In the genomic region with DNA sequence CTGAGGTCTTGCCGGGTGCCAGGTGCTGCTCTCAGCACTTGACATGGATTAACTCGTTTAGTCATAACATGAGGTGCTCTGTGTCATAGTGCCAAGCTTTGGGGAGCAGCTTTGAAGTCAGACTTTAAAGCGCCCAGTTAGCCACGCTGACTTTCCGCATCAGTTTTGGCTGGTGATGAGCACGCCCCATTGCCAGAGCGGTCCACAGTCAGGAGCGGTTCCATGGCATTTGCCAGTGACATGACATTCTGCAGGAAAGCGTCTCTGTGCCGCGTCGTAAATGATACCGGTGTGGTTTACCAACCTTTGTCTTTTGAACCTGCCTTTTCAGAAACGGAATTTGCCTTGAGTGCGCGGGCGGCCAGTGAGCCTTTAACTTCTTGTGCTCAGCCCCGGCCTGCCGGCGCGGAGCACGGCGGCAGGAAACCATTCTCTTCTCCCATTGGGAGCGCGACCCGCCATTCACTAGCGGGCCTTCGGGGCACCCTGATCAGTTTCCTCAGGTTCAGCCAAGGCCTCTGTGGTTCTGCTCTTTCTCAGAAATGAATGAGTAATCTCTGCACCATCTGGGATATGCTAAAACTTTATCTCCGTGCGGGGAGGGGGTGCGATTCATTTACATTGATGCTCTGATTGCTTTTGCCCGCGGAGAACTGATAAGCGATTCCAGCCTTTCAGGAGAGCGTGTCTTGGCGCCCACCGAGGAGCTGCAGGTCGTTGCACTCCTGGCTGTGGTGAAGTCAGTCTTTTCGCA, we compare ENCODE assay signal across 8 cellular contexts. TPM values are rescaled to one million over a fixed set of nuclear protein-coding genes. Genes with fewer than 3 reads are reported as not detected.
DNase-seq lines count a peak whose midpoint lies in the region; ATAC-seq lines count a peak whose summit lies in the region.

No MANE protein-coding gene starts in this region.

- DNase-seq in G401 (ENCODE audit: low spot score), result peak; percentile 7
- DNase-seq in HK-2 (ENCODE audit: unreplicated experiment), result peak; percentile 88
- DNase-seq in activated CD8-positive, alpha-beta memory T cell treated with anti-CD3 and anti-CD28 coated beads, Interleukin-2, amount 50 U/mL, for 48 hours, result peak; percentile 74
- DNase-seq in myocyte (ENCODE audit: low read depth), result peak; percentile 87
- peak in 29 of 49 donors; percentile 1 to 33 (median 8) for DNase-seq in substantia nigra (lab: John Stamatoyannopoulos, UW)
- DNase-seq in middle frontal gyrus (ENCODE audit: extremely low spot score, low spot score), result no peak

- ATAC-seq in esophagus mucosa (peak; percentile 94), GM21447 (IDR thresholded peaks at IDR 0.05; ENCODE audit: unreplicated experiment) (no peak)

- H3K27ac ChIP-seq in substantia nigra (ENCODE audit: low read depth, low read length, poor library complexity, severe bottlenecking), result no peak overlapping the region

- in situ Hi-C loops in G401 (cut with HindIII; ENCODE audit: low sequenced_read_pairs), result no loop called here

RNA-seq across cellular contexts. Expression of a gene that starts 1.7 kb away (rescaled TPM):
- total RNA-seq in G401 (2014; rRNA removed; shearing (Covaris generic)), result not detected in 2 replicates
- total RNA-seq in esophagus mucosa (not detected), myocyte (not detected in 2 replicates)
- not detected for polyA plus RNA-seq in myocyte (2012)
